Comparison of ENCODE assay signal across 19 cellular contexts in the genomic region with DNA sequence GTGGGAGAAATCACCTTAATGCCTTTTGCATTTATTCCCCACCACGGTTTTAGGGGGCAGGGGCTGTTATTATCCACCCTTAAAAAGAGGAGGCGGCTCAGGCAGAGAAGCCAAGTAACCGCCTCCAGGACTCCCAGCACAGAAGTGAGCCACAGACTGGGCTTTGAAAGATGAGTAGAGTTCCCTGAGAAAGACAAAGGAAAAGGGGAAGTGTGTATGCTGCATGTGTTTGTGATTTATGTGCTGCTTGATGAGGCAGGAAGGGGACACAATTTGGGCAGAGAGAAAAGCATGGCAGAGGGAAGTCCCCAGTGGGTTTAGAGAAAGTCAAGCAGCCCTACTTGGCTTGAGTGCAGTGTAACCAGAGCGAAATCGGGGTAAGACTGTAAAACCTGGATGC.
DNase-seq lines count a peak whose midpoint lies in the region; ATAC-seq, FAIRE-seq and TF ChIP-seq lines count a peak whose summit lies in the region.
"Had no signal": no experiment of that assay in that cellular context is flagged by ENCODE, and none has a peak within 500 bp of the region (broad histone marks: within the 10 kb centered on the region; RNA-seq: fewer than 3 reads in every experiment).

No MANE protein-coding gene starts in this region.

- peak overlapping the region in 7 of 9 donors; percentile 2 to 55 (median 14) for H3K27ac Mint-ChIP-seq in naive thymus-derived CD4-positive, alpha-beta T cell
- H3K27ac Mint-ChIP-seq: activated CD4-positive, alpha-beta T cell treated with anti-CD3 and anti-CD28 coated beads, Interleukin-2, amount 10 ng/mL, durations not matched to agents 24 days and 14 days had no signal

- H2AFZ ChIP-seq in K562 (ENCODE audit: low read depth, low read length): no peak overlapping the region

- intact Hi-C loops in K562 (cut with micrococcal nuclease): loop anchor here (10.0 kb wide), 1 partner anchor 132 kb away; no protein-coding TSS in a partner anchor
- intact Hi-C loops in naive thymus-derived CD4-positive, alpha-beta T cell (cut with micrococcal nuclease): loop anchor here in 1 of 2 donors (5.0 kb wide), 1 partner anchor 139 kb away; no protein-coding TSS in a partner anchor

- POLR2A ChIA-PET in K562 (lab: Yijun Ruan, JAX): interaction anchor here (0.6 kb wide), 2 partner anchors 1716 to 1778 kb away, joined by 3 read pairs; no protein-coding TSS in a partner anchor
- POLR2A ChIA-PET in naive thymus-derived CD4-positive, alpha-beta T cell (lab: Charles Lee): no interaction called here

- no peak for TF ChIP-seq CTCF in NB4 (IDR thresholded peaks at IDR 0.05; ENCODE audit: low read depth, low read length)
- no peak for TF ChIP-seq CTCF in K562 (IDR thresholded peaks at IDR 0.05 in 2 of 3, conservative IDR thresholded peaks at IDR 0.05 in 1 of 3; ENCODE audit: insufficient read depth in 2 of 3, low read depth in 1 of 3, low read length in 3 of 3)
- no peak for TF ChIP-seq CTCF in gastroesophageal sphincter (IDR thresholded peaks at IDR 0.05)

- H3K36me3 ChIP-seq in K562 (ENCODE audit: control insufficient read depth, insufficient read depth, low read length) (peaks cover 16% of the 10 kb centered on the region; the same call in 2 of the 3 replicates), gastroesophageal sphincter (peaks cover 3 to 75% of the 10 kb centered on the region in 2 donors)
- peaks cover 0 to 45% (median 18%) of the 10 kb centered on the region in 3 experiments for H3K36me3 ChIP-seq in naive thymus-derived CD4-positive, alpha-beta T cell (ENCODE audit: control insufficient read depth in 2 of 3, insufficient read depth in 3 of 3, low read length in 3 of 3)

- DNase-seq in H54 (ENCODE audit: insufficient read length, low spot score) (no peak), NB4 (ENCODE audit: low read depth) (peak; percentile 35), K562 (ENCODE audit: extremely low read depth in 1 of 4, low spot score in 3 of 4) (no peak), NCI-H524 (lab: John Stamatoyannopoulos, UW) (no peak), NCI-H2196 treated with DMSO at 0.1 percent for 48 hours (lab: John Stamatoyannopoulos, UW; ENCODE audit: unreplicated experiment) (no peak), GOT3 (lab: John Stamatoyannopoulos, UW) (no peak)
- no peak for DNase-seq in naive thymus-derived CD4-positive, alpha-beta T cell
- DNase-seq: activated CD4-positive, alpha-beta T cell treated with anti-CD3 and anti-CD28 coated beads, Interleukin-2, amount 10 ng/mL, durations not matched to agents 24 days and 14 days; activated CD8-positive, alpha-beta memory T cell treated with anti-CD3 and anti-CD28 coated beads, Interleukin-2, amount 50 U/mL, for 48 hours; activated gamma-delta T cell treated with Interleukin-2 at 50 U/mL for 16 hours; cerebellar nuclear complex; effector CD8-positive, alpha-beta T cell; heart left ventricle; islet precursor cell; mesendoderm; NCI-H748 treated with DMSO at 0.1 percent for 48 hours; testis had no signal

- H3K9me1 ChIP-seq in K562 (ENCODE audit: control insufficient read depth, insufficient read depth, low read length): no peaks in the 10 kb centered on the region

- H3K9me3 ChIP-seq in K562 (replicated peaks; ENCODE audit: control insufficient read depth, insufficient read depth, low read depth, low read length) (no peaks in the 10 kb centered on the region), gastroesophageal sphincter (no peaks in the 10 kb centered on the region)
- no peaks in the 10 kb centered on the region for H3K9me3 ChIP-seq in naive thymus-derived CD4-positive, alpha-beta T cell (ENCODE audit: control insufficient read depth in 2 of 3, low read length in 3 of 3)
- H3K9me3 ChIP-seq: heart left ventricle, testis had no signal

- TF ChIP-seq EP300 in K562 (IDR thresholded peaks at IDR 0.05; ENCODE audit: low read length): no peak
- no peak for TF ChIP-seq EP300 in gastroesophageal sphincter (IDR thresholded peaks at IDR 0.05)

- BruUV-seq in K562 (replicated peaks; lab: Mats Ljungman, UMichigan): no TSS peak

- H3K4me1 ChIP-seq in K562 (replicated peaks in 1 of 2; ENCODE audit: control insufficient read depth in 2 of 2, insufficient read depth in 2 of 2, low read length in 2 of 2) (no peaks in the 10 kb centered on the region; a peak in 1 of 5 replicates), gastroesophageal sphincter (peaks cover 0 to 16% (median 4%) of the 10 kb centered on the region in 3 donors)
- no peaks in the 10 kb centered on the region for H3K4me1 ChIP-seq in naive thymus-derived CD4-positive, alpha-beta T cell (ENCODE audit: control insufficient read depth in 2 of 2, insufficient read depth in 2 of 2, low read length in 2 of 2)
- H3K4me1 ChIP-seq: testis had no signal

- FAIRE-seq in H54 (lab: Jason Lieb, UNC): peak; percentile 70
- no peak for FAIRE-seq in K562 (lab: Jason Lieb, UNC)
- FAIRE-seq: RCC 7860 had no signal

- TF ChIP-seq POLR2A in H54 (IDR thresholded peaks at IDR 0.05; ENCODE audit: low read depth, low read length) (no peak), NB4 (IDR thresholded peaks at IDR 0.05; ENCODE audit: extremely low read depth, insufficient read length) (no peak), K562 (conservative IDR thresholded peaks at IDR 0.05) (no peak), gastroesophageal sphincter (IDR thresholded peaks at IDR 0.05) (no peak)

- WGBS in K562 (ENCODE audit: insufficient coverage, low coverage, missing lambda C conversion rate): 79% methylated on average over 3 of the region's 5 CpGs
- WGBS in gastroesophageal sphincter (ENCODE audit: low coverage in 1 of 2), 2 donors: 61 to 72% methylated on average over 4 to 5 of the region's 5 CpGs

- no peak overlapping the region; a peak in 1 of 4 replicates for H3K9ac ChIP-seq in K562 (ENCODE audit: insufficient read depth in 1 of 2, low read depth in 2 of 2, low read length in 2 of 2)

- peaks cover 0 to 32% (median 8%) of the 10 kb centered on the region in 7 donors for H3K4me1 Mint-ChIP-seq in naive thymus-derived CD4-positive, alpha-beta T cell

- H3K4me2 ChIP-seq in K562 (ENCODE audit: insufficient read depth, low read length): no peak overlapping the region

- H3K4me3 Mint-ChIP-seq in naive thymus-derived CD4-positive, alpha-beta T cell: no peak overlapping the region
- H3K4me3 Mint-ChIP-seq: activated CD4-positive, alpha-beta T cell treated with anti-CD3 and anti-CD28 coated beads, Interleukin-2, amount 10 ng/mL, durations not matched to agents 24 days and 14 days had no signal

- no peaks in the 10 kb centered on the region for H3K79me2 ChIP-seq in K562 (ENCODE audit: control insufficient read depth, insufficient read depth, low read length)

- H3K27me3 Mint-ChIP-seq in naive thymus-derived CD4-positive, alpha-beta T cell: no peaks in the 10 kb centered on the region
- H3K27me3 Mint-ChIP-seq: activated CD4-positive, alpha-beta T cell treated with anti-CD3 and anti-CD28 coated beads, Interleukin-2, amount 10 ng/mL, durations not matched to agents 24 days and 14 days had no signal

- H3K4me3 ChIP-seq in NB4 (ENCODE audit: low read depth, low read length) (no peak overlapping the region), K562 (no peak overlapping the region), gastroesophageal sphincter (no peak overlapping the region)
- no peak overlapping the region for H3K4me3 ChIP-seq in naive thymus-derived CD4-positive, alpha-beta T cell (ENCODE audit: low read length)
- H3K4me3 ChIP-seq: heart left ventricle, testis had no signal

- H4K20me1 ChIP-seq in K562 (replicated peaks; ENCODE audit: control insufficient read depth, insufficient read depth, low read length): no peaks in the 10 kb centered on the region

- H3K36me3 Mint-ChIP-seq in naive thymus-derived CD4-positive, alpha-beta T cell: peaks cover 17 to 55% (median 34%) of the 10 kb centered on the region in 5 donors

- H3K27me3 ChIP-seq in K562 (ENCODE audit: control insufficient read depth in 2 of 2, insufficient read depth in 2 of 2, low read length in 2 of 2): no peaks in the 10 kb centered on the region
- H3K27me3 ChIP-seq in naive thymus-derived CD4-positive, alpha-beta T cell (ENCODE audit: control insufficient read depth in 2 of 2, insufficient read depth in 2 of 2, low read length in 2 of 2): no peaks in the 10 kb centered on the region
- no peaks in the 10 kb centered on the region for H3K27me3 ChIP-seq in gastroesophageal sphincter
- H3K27me3 ChIP-seq: heart left ventricle, testis had no signal

- no peaks in the 10 kb centered on the region for H3K9me3 Mint-ChIP-seq in naive thymus-derived CD4-positive, alpha-beta T cell
- H3K9me3 Mint-ChIP-seq: activated CD4-positive, alpha-beta T cell treated with anti-CD3 and anti-CD28 coated beads, Interleukin-2, amount 10 ng/mL, durations not matched to agents 24 days and 14 days had no signal

- ATAC-seq in K562 (peak; percentile 27; the same call in 2 of the 3 replicates), gastroesophageal sphincter (no peak)
- ATAC-seq in naive thymus-derived CD4-positive, alpha-beta T cell: no peak
- ATAC-seq: heart left ventricle had no signal

- H3K27ac ChIP-seq in K562 (ENCODE audit: extremely low read depth, low read depth, low read length) (no peak overlapping the region), gastroesophageal sphincter (no peak overlapping the region)
- H3K27ac ChIP-seq in naive thymus-derived CD4-positive, alpha-beta T cell (ENCODE audit: low read depth, low read length): no peak overlapping the region
- H3K27ac ChIP-seq: testis had no signal

- TF ChIP-seq RAD21 in K562 (CRISPR knock-in tag; conservative IDR thresholded peaks at IDR 0.05 in 1 of 2, IDR thresholded peaks at IDR 0.05 in 1 of 2): no peak

- in situ Hi-C loops in K562 (cut with MboI): no loop called here

- CTCF ChIA-PET in K562 (lab: Yijun Ruan, JAX; ENCODE audit: low intra/inter-chr PET ratio): interaction anchor here (1.0 kb wide), 1 partner anchor 141 kb away, joined by 4 read pairs; no protein-coding TSS in a partner anchor
- CTCF ChIA-PET in naive thymus-derived CD4-positive, alpha-beta T cell (lab: Charles Lee): no interaction called here

TF ChIP-seq in K562, 482 proteins besides CTCF, POLR2A, EP300 and RAD21 (continues in another document):
- TF ChIP-seq TAL1 (IDR thresholded peaks at IDR 0.05): no peak
